Comparison of ENCODE assay signal across 1 cellular context in genomic region chr13:41605319-41606285, GRCh38.
TF ChIP-seq lines count a peak whose summit lies in the region.

No MANE protein-coding gene starts in this region.

TF ChIP-seq in A549, 52 proteins besides CTCF, POLR2A, EP300 and RAD21 (continued from another document):
- TF ChIP-seq EHMT2 (IDR thresholded peaks at IDR 0.05; ENCODE audit: low read depth) (no peak), POLR2AphosphoS2 (conservative IDR thresholded peaks at IDR 0.05; ENCODE audit: low read length) (no peak), NR3C1 (IDR thresholded peaks at IDR 0.05) (no peak), HOXA7 (CRISPR knock-in tag; IDR thresholded peaks at IDR 0.05) (no peak), PHF8 (IDR thresholded peaks at IDR 0.05; ENCODE audit: borderline replicate concordance, low read depth) (no peak)
- TF ChIP-seq, protein P1, sequence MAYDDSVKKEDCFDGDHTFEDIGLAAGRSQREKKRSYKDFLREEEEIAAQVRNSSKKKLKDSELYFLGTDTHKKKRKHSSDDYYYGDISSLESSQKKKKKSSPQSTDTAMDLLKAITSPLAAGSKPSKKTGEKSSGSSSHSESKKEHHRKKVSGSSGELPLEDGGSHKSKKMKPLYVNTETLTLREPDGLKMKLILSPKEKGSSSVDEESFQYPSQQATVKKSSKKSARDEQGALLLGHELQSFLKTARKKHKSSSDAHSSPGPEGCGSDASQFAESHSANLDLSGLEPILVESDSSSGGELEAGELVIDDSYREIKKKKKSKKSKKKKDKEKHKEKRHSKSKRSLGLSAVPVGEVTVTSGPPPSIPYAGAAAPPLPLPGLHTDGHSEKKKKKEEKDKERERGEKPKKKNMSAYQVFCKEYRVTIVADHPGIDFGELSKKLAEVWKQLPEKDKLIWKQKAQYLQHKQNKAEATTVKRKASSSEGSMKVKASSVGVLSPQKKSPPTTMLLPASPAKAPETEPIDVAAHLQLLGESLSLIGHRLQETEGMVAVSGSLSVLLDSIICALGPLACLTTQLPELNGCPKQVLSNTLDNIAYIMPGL (CRISPR knock-in tag; IDR thresholded peaks at IDR 0.05; ENCODE audit: borderline replicate concordance), result no peak
TF ChIP-seq in A549: peak in this region for 1.
